8 cellular contexts compared by ENCODE assay signal in genomic region chr2:8679567-8679826, GRCh38. TPM values are rescaled to one million over a fixed set of nuclear protein-coding genes. Genes with fewer than 3 reads are reported as not detected.
A peak's percentile ranks its signal among the peaks of the same experiment; 100 is the strongest.
DNase-seq lines count a peak whose midpoint lies in the region; ATAC-seq and TF ChIP-seq lines count a peak whose summit lies in the region.

No MANE protein-coding gene starts in this region.

- no peak for TF ChIP-seq RAD21 in SK-N-SH (IDR thresholded peaks at IDR 0.05; ENCODE audit: low read length)

- H3K27me3 ChIP-seq in SK-N-SH (ENCODE audit: insufficient read depth) (no peaks in the 10 kb centered on the region), layer of hippocampus (ENCODE audit: control insufficient read depth, insufficient read depth, low read length) (no peaks in the 10 kb centered on the region), suprapubic skin (no peaks in the 10 kb centered on the region)

- peaks cover 61% of the 10 kb centered on the region for H3F3A ChIP-seq in SK-N-SH (replicated peaks; ENCODE audit: insufficient read depth)

- POLR2A ChIA-PET in SK-N-SH (lab: Yijun Ruan, JAX), result interaction anchor here (7.4 kb wide), 1 partner anchor 139 kb away, joined by 154 read pairs; no protein-coding TSS in a partner anchor

- peaks cover 0 to 20% of the 10 kb centered on the region in 2 experiments for H3K36me3 ChIP-seq in SK-N-SH (replicated peaks in 1 of 2; ENCODE audit: control insufficient read depth in 1 of 2, insufficient read depth in 2 of 2, low read length in 1 of 2)
- H3K36me3 ChIP-seq in suprapubic skin, result no peaks in the 10 kb centered on the region

- WGBS in SK-N-SH (ENCODE audit: low lambda C conversion rate), result 11% methylated on average over 8 of the region's 8 CpGs
- WGBS in adipose tissue, 3 donors, result 5 to 27% (median 20%) methylated on average over 8 of the region's 8 CpGs
- 20% methylated on average over 8 of the region's 8 CpGs for WGBS in suprapubic skin

- DNase-seq in SK-N-SH (no peak), suprapubic skin (ENCODE audit: low spot score in 2 of 2) (no peak), omental fat pad (ENCODE audit: low spot score) (no peak)

- no peak overlapping the region; the same call in 1 of the 2 replicates for H2AFZ ChIP-seq in SK-N-SH (ENCODE audit: low read depth)

- TF ChIP-seq POLR2A in suprapubic skin (IDR thresholded peaks at IDR 0.05), result no peak

- H3K27ac ChIP-seq in SK-N-SH (ENCODE audit: low read depth in 2 of 2, low read length in 1 of 2) (peak overlapping the region; percentile 97 to 99), adipose tissue (ENCODE audit: low read depth, low read length) (peak overlapping the region; percentile 56), layer of hippocampus (ENCODE audit: low read depth, low read length) (peak overlapping the region; percentile 92), suprapubic skin (peak overlapping the region; percentile 96)

- no peak for TF ChIP-seq CTCF in SK-N-SH (IDR thresholded peaks at IDR 0.05)
- no peak for TF ChIP-seq CTCF in suprapubic skin (IDR thresholded peaks at IDR 0.05)
- no peak for TF ChIP-seq CTCF in omental fat pad (IDR thresholded peaks at IDR 0.05)

- peak overlapping the region; percentile 96 for H3K4me2 ChIP-seq in SK-N-SH

- H3K4me3 ChIP-seq in SK-N-SH (ENCODE audit: low read depth in 2 of 2, low read length in 1 of 2) (peak overlapping the region; percentile 63 to 80), suprapubic skin (peak overlapping the region; percentile 54)

- TF ChIP-seq EP300 in SK-N-SH (IDR thresholded peaks at IDR 0.05; ENCODE audit: borderline replicate concordance in 1 of 2, low read depth in 1 of 2, low read length in 1 of 2) (no peak), suprapubic skin (IDR thresholded peaks at IDR 0.05) (no peak)

- ATAC-seq in SK-N-SH treated with all-trans-retinoic acid at 6 μM for 48 hours, result no peak
- no peak for ATAC-seq in omental fat pad (ENCODE audit: low FRiP score)
- ATAC-seq in GM18867 (IDR thresholded peaks at IDR 0.05; ENCODE audit: unreplicated experiment), result no peak
- no peak for ATAC-seq in GM21526 (IDR thresholded peaks at IDR 0.05; ENCODE audit: low FRiP score, unreplicated experiment)

- no peaks in the 10 kb centered on the region for H3K9me3 ChIP-seq in SK-N-SH
- peaks cover 2% of the 10 kb centered on the region for H3K9me3 ChIP-seq in suprapubic skin

- H4K20me1 ChIP-seq in SK-N-SH (ENCODE audit: insufficient read depth), result peaks cover 26% of the 10 kb centered on the region

- no peaks in the 10 kb centered on the region for H3K9me2 ChIP-seq in SK-N-SH

- H3K4me1 ChIP-seq in SK-N-SH (ENCODE audit: control insufficient read depth in 1 of 2, insufficient read depth in 2 of 2, low read depth in 1 of 2, low read length in 1 of 2), result peaks cover 23 to 42% of the 10 kb centered on the region in 2 experiments
- peaks cover 54% of the 10 kb centered on the region for H3K4me1 ChIP-seq in suprapubic skin

- peaks cover 34% of the 10 kb centered on the region for H3K79me2 ChIP-seq in SK-N-SH (ENCODE audit: insufficient read depth)

- peak overlapping the region; percentile 96 for H3K9ac ChIP-seq in SK-N-SH

- CTCF ChIA-PET in SK-N-SH (lab: Yijun Ruan, JAX), result interaction anchor here (2.2 to 4.9 kb wide), 3 partner anchors 136 to 1582 kb away, joined by 6 to 25 read pairs (median 22); no protein-coding TSS in a partner anchor

TF ChIP-seq in SK-N-SH, 30 proteins besides CTCF, POLR2A, EP300 and RAD21:
- TF ChIP-seq FOSL2 (IDR thresholded peaks at IDR 0.05; ENCODE audit: borderline replicate concordance, low read depth) (no peak), NFIC (IDR thresholded peaks at IDR 0.05; ENCODE audit: borderline replicate concordance) (no peak), MXI1 (IDR thresholded peaks at IDR 0.05; ENCODE audit: low read depth, low read length) (no peak), POLR2AphosphoS5 (IDR thresholded peaks at IDR 0.05; ENCODE audit: low read depth, low read length) (0 out of 2 replicates have a peak, but pooled peaks have one; percentile 1)

TF ChIP-seq in SK-N-SH treated with all-trans-retinoic acid at 6 μM for 48 hours, 23 proteins besides CTCF, POLR2A, EP300 and RAD21:
- TF ChIP-seq PPARA (CRISPR knock-in tag; IDR thresholded peaks at IDR 0.05; ENCODE audit: borderline replicate concordance) (no peak), TOX (CRISPR knock-in tag; IDR thresholded peaks at IDR 0.05; ENCODE audit: borderline replicate concordance) (no peak), RARB (CRISPR knock-in tag; IDR thresholded peaks at IDR 0.05) (no peak), CSDC2 (CRISPR knock-in tag; IDR thresholded peaks at IDR 0.05) (no peak), ZC3H10 (CRISPR knock-in tag; IDR thresholded peaks at IDR 0.05) (no peak), ISL1 (CRISPR knock-in tag; IDR thresholded peaks at IDR 0.05) (no peak), ESRRG (CRISPR knock-in tag; IDR thresholded peaks at IDR 0.05) (no peak), PATZ1 (CRISPR knock-in tag; IDR thresholded peaks at IDR 0.05; ENCODE audit: borderline replicate concordance) (no peak), ZFP3 (CRISPR knock-in tag; IDR thresholded peaks at IDR 0.05) (no peak), SNAI2 (CRISPR knock-in tag; IDR thresholded peaks at IDR 0.05) (no peak), TSHZ2 (CRISPR knock-in tag; IDR thresholded peaks at IDR 0.05) (no peak), CREB5 (CRISPR knock-in tag; IDR thresholded peaks at IDR 0.05; ENCODE audit: low read depth) (no peak), BACH2 (CRISPR knock-in tag; IDR thresholded peaks at IDR 0.05; ENCODE audit: borderline replicate concordance) (no peak)

RNA-seq across cellular contexts. Expression of gene ID2, which starts 2.4 kb away (rescaled TPM):
- polyA plus RNA-seq in SK-N-SH (2012; rRNA removed), result 385 and 459 TPM in 2 replicates
- polyA plus RNA-seq in SK-N-SH (2012; cell fraction: cytosol; rRNA removed), result 248 and 348 TPM in 2 replicates
- polyA plus RNA-seq in SK-N-SH (2012; cell fraction: nucleus; rRNA removed), result 418 and 472 TPM in 2 replicates
- 100 to 1,000 TPM in 2 of 3 donors, 10 to 100 TPM in 1; 60.5 to 398 (median 216) TPM for polyA plus RNA-seq in adipose tissue
- 100 to 1,000 TPM; 179 to 249 (median 211) TPM for total RNA-seq in suprapubic skin
- total RNA-seq in omental fat pad, result 100 to 1,000 TPM; 165 to 949 (median 312) TPM
